11 cellular contexts compared by ENCODE assay signal in genomic region chr15:67115567-67115966, GRCh38. TPM values are rescaled to one million over a fixed set of nuclear protein-coding genes. Genes with fewer than 3 reads are reported as not detected.
DNase-seq lines count a peak whose midpoint lies in the region; ATAC-seq and TF ChIP-seq lines count a peak whose summit lies in the region.
"Had no signal": no experiment of that assay in that cellular context is flagged by ENCODE, and none has a peak within 500 bp of the region (broad histone marks: within the 10 kb centered on the region; RNA-seq: fewer than 3 reads in every experiment).

No MANE protein-coding gene starts in this region.

- no peak for ATAC-seq in Right ventricle myocardium superior (ENCODE audit: poor library complexity)
- ATAC-seq in activated T-cell treated with anti-CD3 and anti-CD28 coated beads, Interleukin-2, amount 50 U/mL, for 4 hours: no peak
- ATAC-seq in esophagus mucosa: no peak
- ATAC-seq in GM19463 (IDR thresholded peaks at IDR 0.05; ENCODE audit: unreplicated experiment): no peak

- H3K9me3 ChIP-seq in vagina: no peaks in the 10 kb centered on the region
- H3K9me3 ChIP-seq: tibial artery had no signal

- peaks cover 93% of the 10 kb centered on the region for H3K4me1 Mint-ChIP-seq in activated T-cell treated with anti-CD3 and anti-CD28 coated beads, Interleukin-2, amount 50 U/mL, for 4 hours (ENCODE audit: low read depth)
- H3K4me1 Mint-ChIP-seq in mesothelial cell of epicardium: peaks cover 44% of the 10 kb centered on the region

- no peaks in the 10 kb centered on the region for H3K9me3 Mint-ChIP-seq in activated T-cell treated with anti-CD3 and anti-CD28 coated beads, Interleukin-2, amount 50 U/mL, for 4 hours
- H3K9me3 Mint-ChIP-seq in mesothelial cell of epicardium: peaks cover 9% of the 10 kb centered on the region

- H3K36me3 Mint-ChIP-seq in activated T-cell treated with anti-CD3 and anti-CD28 coated beads, Interleukin-2, amount 50 U/mL, for 4 hours (ENCODE audit: insufficient read depth): peaks cover 7% of the 10 kb centered on the region
- H3K36me3 Mint-ChIP-seq in mesothelial cell of epicardium: peaks cover 10% of the 10 kb centered on the region

- no peak for TF ChIP-seq POLR2A in vagina (IDR thresholded peaks at IDR 0.05)

- H3K27me3 Mint-ChIP-seq in activated T-cell treated with anti-CD3 and anti-CD28 coated beads, Interleukin-2, amount 50 U/mL, for 4 hours (ENCODE audit: low read depth): no peaks in the 10 kb centered on the region
- no peaks in the 10 kb centered on the region for H3K27me3 Mint-ChIP-seq in mesothelial cell of epicardium (ENCODE audit: low read depth)

- peak overlapping the region; percentile 10 for H3K27ac Mint-ChIP-seq in mesothelial cell of epicardium

- peak overlapping the region; percentile 19 for H3K4me3 Mint-ChIP-seq in activated T-cell treated with anti-CD3 and anti-CD28 coated beads, Interleukin-2, amount 50 U/mL, for 4 hours
- H3K4me3 Mint-ChIP-seq in mesothelial cell of epicardium: no peak overlapping the region

- TF ChIP-seq CTCF in mesothelial cell of epicardium (IDR thresholded peaks at IDR 0.05; ENCODE audit: unreplicated experiment) (no peak), vagina (IDR thresholded peaks at IDR 0.05) (no peak)

- no peak overlapping the region for H3K4me3 ChIP-seq in vagina
- H3K4me3 ChIP-seq: tibial artery had no signal

- H3K4me1 ChIP-seq in vagina: peaks cover 68% of the 10 kb centered on the region

- intact Hi-C loops in cardiac septum (cut with DNase I): no loop called here
- intact Hi-C loops in Right ventricle myocardium superior (cut with DNase I): no loop called here
- intact Hi-C loops in vagina (cut with DNase I): no loop called here

- H3K27ac ChIP-seq in vagina: peak overlapping the region; percentile 60
- H3K27ac ChIP-seq: tibial artery had no signal

- DNase-seq in cardiac septum (ENCODE audit: low spot score) (peak; percentile 44), Right ventricle myocardium superior (no peak), mesothelial cell of epicardium (ENCODE audit: low spot score in 2 of 2, unreplicated experiment in 2 of 2) (no peak), vagina (ENCODE audit: extremely low spot score in 2 of 2) (no peak), AG08395 (ENCODE audit: low spot score) (no peak)
- DNase-seq in activated T-cell treated with anti-CD3 and anti-CD28 coated beads, Interleukin-2, amount 50 U/mL, for 4 hours: no peak
- DNase-seq: islet precursor cell, NCI-H2029 had no signal

- no peaks in the 10 kb centered on the region for H3K36me3 ChIP-seq in vagina
- H3K36me3 ChIP-seq: tibial artery had no signal

- no peaks in the 10 kb centered on the region for H3K27me3 ChIP-seq in vagina
- H3K27me3 ChIP-seq: tibial artery had no signal

RNA-seq across cellular contexts. Expression of gene SMAD3, which starts 50.2 kb away (rescaled TPM):
- total RNA-seq in cardiac septum (18.4 TPM), Right ventricle myocardium superior (17.3 TPM), mesothelial cell of epicardium (89.9 to 96.2 TPM (median 90.7 TPM) in 3 replicates), vagina (53.5 TPM), esophagus mucosa (35.6 TPM)
- 10 to 100 TPM; 23.2 to 25.7 (median 24.4) TPM for total RNA-seq in activated T-cell treated with anti-CD3 and anti-CD28 coated beads, Interleukin-2, amount 50 U/mL, for 4 hours
